19 cellular contexts compared by ENCODE assay signal in the genomic region with DNA sequence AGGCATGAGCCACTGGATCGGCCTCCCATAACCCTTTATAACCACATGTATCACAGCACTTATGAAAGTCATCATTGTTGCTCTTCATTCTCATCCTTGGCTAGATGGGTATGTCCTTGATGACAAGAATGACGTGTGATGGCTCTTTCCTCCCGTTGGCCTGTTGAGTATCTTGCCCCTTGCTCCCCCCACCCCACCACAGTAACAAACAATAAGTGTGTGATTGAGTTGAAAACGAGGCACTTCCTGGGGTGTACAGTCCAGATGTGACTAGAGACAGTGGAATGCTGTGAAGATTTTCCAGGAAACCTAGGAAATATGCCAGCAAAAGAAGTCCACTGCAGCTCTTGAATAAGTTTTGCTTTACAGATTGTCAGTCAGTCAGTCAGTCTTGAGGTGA.
"Had no signal": no experiment of that assay in that cellular context is flagged by ENCODE, and none has a peak within 500 bp of the region (broad histone marks: within the 10 kb centered on the region; RNA-seq: fewer than 3 reads in every experiment).

No MANE protein-coding gene starts in this region.

- H3K36me3 ChIP-seq: gastroesophageal sphincter, sigmoid colon, stomach had no signal

- H3K27me3 ChIP-seq: gastroesophageal sphincter, sigmoid colon, stomach had no signal

- H3K4me1 ChIP-seq: gastroesophageal sphincter, psoas muscle, sigmoid colon, stomach had no signal

- H3K27ac ChIP-seq: coronary artery, epithelial cell of prostate, gastroesophageal sphincter, psoas muscle, sigmoid colon, stomach, VCaP had no signal

- FAIRE-seq: kidney had no signal

- H3K9me3 ChIP-seq: sigmoid colon had no signal

- H3K4me3 ChIP-seq: coronary artery, gastroesophageal sphincter, psoas muscle, sigmoid colon, stomach had no signal

- ATAC-seq: activated T-cell treated with anti-CD3 and anti-CD28 coated beads, Interleukin-2, amount 50 U/mL, for 72 hours; gastroesophageal sphincter; naive thymus-derived CD4-positive, alpha-beta T cell; psoas muscle had no signal

- DNase-seq: activated CD4-positive, alpha-beta memory T cell treated with anti-CD3 and anti-CD28 coated beads for 36 hours; activated CD8-positive, alpha-beta memory T cell treated with anti-CD3 and anti-CD28 coated beads, Interleukin-2, amount 50 U/mL, for 4 hours; activated gamma-delta T cell treated with Interleukin-2 at 50 U/mL for 16 hours; activated naive CD8-positive, alpha-beta T cell treated with anti-CD3 and anti-CD28 coated beads for 36 hours; activated T-cell treated with anti-CD3 and anti-CD28 coated beads, Interleukin-2, amount 50 U/mL, for 72 hours; anterior cingulate cortex; central memory CD4-positive, alpha-beta T cell; effector CD4-positive, alpha-beta T cell; kidney; naive thymus-derived CD4-positive, alpha-beta T cell; psoas muscle; sigmoid colon; stimulated activated CD4-positive, alpha-beta T cell treated with anti-CD3 and anti-CD28 coated beads, Interleukin-4, amount 100 ng/mL, for 4 hours; stomach; T-helper 9 cell had no signal
